ENCODE assay signal across 8 cellular contexts in the genomic region with DNA sequence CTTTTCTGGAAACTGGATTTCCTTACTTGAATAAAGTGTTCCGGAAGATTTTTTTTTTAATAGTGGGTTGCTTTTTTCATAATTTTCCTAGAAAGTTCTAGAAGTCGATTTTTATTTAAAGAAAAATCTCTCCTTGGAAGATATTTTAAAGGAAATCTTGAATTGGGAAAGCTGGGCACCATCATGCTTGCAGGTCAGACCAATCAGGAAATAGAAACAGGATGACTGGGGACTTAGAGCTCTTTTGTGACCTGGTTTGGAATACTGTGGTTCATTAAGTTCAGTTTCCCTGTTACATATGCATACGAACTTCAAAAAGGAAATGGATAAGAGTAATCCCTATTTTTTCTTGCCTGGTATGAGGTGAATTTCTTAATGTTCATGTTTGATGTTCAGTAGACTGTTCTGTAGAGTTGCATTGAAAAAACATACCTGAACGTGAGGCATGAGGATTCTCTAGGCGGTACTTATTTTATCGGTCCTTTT. TPM values are rescaled to one million over a fixed set of nuclear protein-coding genes. Genes with fewer than 3 reads are reported as not detected.
DNase-seq lines count a peak whose midpoint lies in the region; ATAC-seq, FAIRE-seq and TF ChIP-seq lines count a peak whose summit lies in the region.

No MANE protein-coding gene starts in this region.

- no peaks in the 10 kb centered on the region for H3K36me3 Mint-ChIP-seq in HFFc6 (ENCODE audit: low read depth)
- peaks cover 2% of the 10 kb centered on the region for H3K36me3 Mint-ChIP-seq in T-helper 17 cell (ENCODE audit: low read depth)

- H4K20me1 ChIP-seq in BLaER1 treated with 17β-estradiol and CSF1 and Interleukin-3, amounts not matched to agents 10 nM and 100 nM, result peaks cover 13 to 55% (median 47%) of the 10 kb centered on the region in 11 experiments; a peak in 20 of 22 replicates

- 6 to 14% methylated on average over 6 of the region's 6 CpGs for WGBS in pancreas, 2 donors

- FAIRE-seq in pancreas (lab: Jason Lieb, UNC), result peak; percentile 29

- H3K4me2 ChIP-seq in BLaER1 treated with 17β-estradiol and CSF1 and Interleukin-3, amounts not matched to agents 10 nM and 100 nM, result peak overlapping the region; percentile 78 to 94 (median 89)

- no peak for TF ChIP-seq CTCF in HFFc6 (IDR thresholded peaks at IDR 0.05)
- TF ChIP-seq CTCF in pancreas (IDR thresholded peaks at IDR 0.05), result no peak

- H3K9me3 Mint-ChIP-seq in HFFc6, result no peaks in the 10 kb centered on the region

- H3K27ac Mint-ChIP-seq in HFFc6, result peak overlapping the region; percentile 58
- H3K27ac Mint-ChIP-seq in T-helper 17 cell, result peak overlapping the region; percentile 96

- no peaks in the 10 kb centered on the region for H3K36me3 ChIP-seq in BLaER1 treated with 17β-estradiol and CSF1 and Interleukin-3, amounts not matched to agents 10 nM and 100 nM
- no peaks in the 10 kb centered on the region for H3K36me3 ChIP-seq in pancreas

- no peaks in the 10 kb centered on the region for H3K9me3 ChIP-seq in BLaER1 treated with 17β-estradiol and CSF1 and Interleukin-3, amounts not matched to agents 10 nM and 100 nM (replicated peaks in 1 of 11)
- H3K9me3 ChIP-seq in T-helper 17 cell (ENCODE audit: control insufficient read depth, low read length, poor library complexity, severe bottlenecking) (no peaks in the 10 kb centered on the region), pancreas (no peaks in the 10 kb centered on the region)

- peaks cover 64 to 83% (median 71%) of the 10 kb centered on the region in 10 experiments for H3K4me1 ChIP-seq in BLaER1 treated with 17β-estradiol and CSF1 and Interleukin-3, amounts not matched to agents 10 nM and 100 nM
- H3K4me1 ChIP-seq in pancreas, result peaks cover 13 to 40% (median 36%) of the 10 kb centered on the region in 3 donors

- H3K4me1 Mint-ChIP-seq in HFFc6 (ENCODE audit: low read depth) (peaks cover 61% of the 10 kb centered on the region), T-helper 17 cell (peaks cover 62% of the 10 kb centered on the region)

- DNase-seq in HFFc6 (peak; percentile 49), T-helper 17 cell (no peak), fibroblast of gingiva (ENCODE audit: low read depth) (peak; percentile 35), pancreas (no peak), iPS-NIHi11 (ENCODE audit: low spot score) (no peak), mucosa of gallbladder (ENCODE audit: low spot score) (no peak)

- H3K27me3 Mint-ChIP-seq in HFFc6 (ENCODE audit: insufficient read depth), result no peaks in the 10 kb centered on the region
- H3K27me3 Mint-ChIP-seq in T-helper 17 cell, result no peaks in the 10 kb centered on the region

- no peaks in the 10 kb centered on the region for H3K27me3 ChIP-seq in BLaER1 treated with 17β-estradiol and CSF1 and Interleukin-3, amounts not matched to agents 10 nM and 100 nM
- H3K27me3 ChIP-seq in pancreas, result no peaks in the 10 kb centered on the region

- no peak for ATAC-seq in T-helper 17 cell
- ATAC-seq in pancreas, result peak in 2 of 4 donors; percentile 10 to 17
- no peak for ATAC-seq in HG02610 (IDR thresholded peaks at IDR 0.05; ENCODE audit: unreplicated experiment)

- H3K9ac ChIP-seq in BLaER1 treated with 17β-estradiol and CSF1 and Interleukin-3, amounts not matched to agents 10 nM and 100 nM, result peak overlapping the region; percentile 89 to 98 (median 94)

- intact Hi-C loops in pancreas (cut with DNase I), result loop anchor here in 2 of 3 donors (10.0 kb wide), 2 partner anchors 138 to 148 kb away; a partner anchor contains a TSS

- H3K27ac ChIP-seq in BLaER1 treated with 17β-estradiol and CSF1 and Interleukin-3, amounts not matched to agents 10 nM and 100 nM, result peak overlapping the region; percentile 79 to 99 (median 96)
- peak overlapping the region in 3 of 4 donors; percentile 6 to 93 (median 85) for H3K27ac ChIP-seq in pancreas

- H3K4me3 ChIP-seq in BLaER1 treated with 17β-estradiol and CSF1 and Interleukin-3, amounts not matched to agents 10 nM and 100 nM, result peak overlapping the region; percentile 79 to 94 (median 88)
- H3K4me3 ChIP-seq in pancreas, result peak overlapping the region; percentile 73 to 89 (median 81)

- peak overlapping the region; percentile 90 for H3K4me3 Mint-ChIP-seq in HFFc6
- H3K4me3 Mint-ChIP-seq in T-helper 17 cell, result peak overlapping the region; percentile 98

RNA-seq across cellular contexts. Expression of a gene that starts 1.2 kb away (rescaled TPM):
- 10 to 100 TPM; 17.2 to 20.7 (median 19.9) TPM for total RNA-seq in HFFc6 (2021; fragmentation: NEBNext Ultra II Directional; extraction: Animal tissue kit (Norgen Biotek cat#: 25700))
- total RNA-seq in T-helper 17 cell, result 100 to 1,000 TPM in 1 of 2 donors, 10 to 100 TPM in 1; 94.5 to 101 TPM
- 10 to 100 TPM in 5 of 6 donors, 1 to 10 TPM in 1; 9.5 to 19.3 (median 13.5) TPM for total RNA-seq in pancreas
- 1 to 10 TPM; 3.8 to 4.5 TPM for polyA plus RNA-seq in pancreas
- total RNA-seq in mucosa of gallbladder, result 46.5 TPM

Comparison
In these comparisons a context has a peak if more than half of its experiments do, and no peak if none do; other contexts are left out.
1. DNase-seq: peak in HFFc6 (single experiment) and fibroblast of gingiva (single experiment); none in T-helper 17 cell (0 of 3), pancreas (0 of 6), iPS-NIHi11 (single experiment) and mucosa of gallbladder (single experiment).